In the genomic region with DNA sequence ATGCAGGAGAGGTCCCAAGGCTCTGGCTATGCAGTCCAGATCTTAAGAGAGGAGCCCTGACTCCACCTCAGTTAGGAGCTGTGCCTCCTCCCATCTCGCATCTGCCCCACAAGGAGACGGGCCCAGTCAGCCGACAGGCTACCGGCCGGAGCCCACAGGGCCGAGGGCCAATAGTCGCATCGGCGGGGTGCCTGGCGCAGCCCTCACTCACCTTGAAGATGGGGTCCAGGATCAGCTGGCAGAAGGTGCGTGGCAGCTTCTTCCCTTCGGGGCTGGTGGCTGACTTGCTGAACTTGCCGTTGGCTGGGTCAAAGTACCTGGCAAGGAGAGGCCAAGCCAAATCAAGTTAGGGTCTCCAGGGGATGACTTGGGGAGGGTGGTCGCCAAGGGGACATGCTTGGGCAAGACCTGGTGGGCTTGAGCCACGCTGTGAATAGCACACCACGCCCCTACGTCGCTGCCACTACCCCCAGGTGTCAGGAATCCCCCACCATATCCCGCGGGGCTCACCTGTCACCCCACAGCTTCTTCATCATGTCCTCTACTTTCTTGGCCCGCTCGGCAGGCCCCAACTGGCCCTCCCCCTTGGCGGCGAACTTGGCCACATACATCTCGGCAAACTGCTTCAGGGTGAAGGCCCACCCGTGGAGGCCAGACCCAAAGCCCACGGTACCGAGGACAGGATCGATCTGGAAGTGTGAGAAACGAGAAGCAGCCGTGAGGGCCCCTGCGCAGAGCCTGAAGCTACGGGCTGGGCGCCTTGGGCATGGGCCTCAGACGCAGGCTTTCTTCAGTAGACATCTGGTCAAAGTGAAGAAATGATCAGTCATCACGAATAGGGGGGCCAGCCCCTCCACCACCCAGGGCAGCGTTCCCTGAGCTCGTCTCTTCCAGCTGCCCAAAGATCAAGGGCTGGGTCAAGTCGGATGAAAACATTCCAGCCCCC, we compare ENCODE assay signal across 1 cellular context.
A peak's percentile ranks its signal among the peaks of the same experiment; 100 is the strongest.
TF ChIP-seq lines count a peak whose summit lies in the region.

No MANE protein-coding gene starts in this region.

TF ChIP-seq in HepG2, 621 proteins besides CTCF, POLR2A, EP300 and RAD21:
- peak; percentile 80 for TF ChIP-seq AGO2 (optimal IDR thresholded peaks at IDR 0.05; ENCODE audit: low read depth, low read length)
- TF ChIP-seq DNMT1 (CRISPR knock-in tag; IDR thresholded peaks at IDR 0.05): no peak
- no peak for TF ChIP-seq FOXO1 (CRISPR knock-in tag; IDR thresholded peaks at IDR 0.05)
- TF ChIP-seq, protein P1, sequence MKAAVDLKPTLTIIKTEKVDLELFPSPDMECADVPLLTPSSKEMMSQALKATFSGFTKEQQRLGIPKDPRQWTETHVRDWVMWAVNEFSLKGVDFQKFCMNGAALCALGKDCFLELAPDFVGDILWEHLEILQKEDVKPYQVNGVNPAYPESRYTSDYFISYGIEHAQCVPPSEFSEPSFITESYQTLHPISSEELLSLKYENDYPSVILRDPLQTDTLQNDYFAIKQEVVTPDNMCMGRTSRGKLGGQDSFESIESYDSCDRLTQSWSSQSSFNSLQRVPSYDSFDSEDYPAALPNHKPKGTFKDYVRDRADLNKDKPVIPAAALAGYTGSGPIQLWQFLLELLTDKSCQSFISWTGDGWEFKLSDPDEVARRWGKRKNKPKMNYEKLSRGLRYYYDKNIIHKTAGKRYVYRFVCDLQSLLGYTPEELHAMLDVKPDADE (CRISPR knock-in tag; IDR thresholded peaks at IDR 0.05): no peak
- TF ChIP-seq, protein P2, sequence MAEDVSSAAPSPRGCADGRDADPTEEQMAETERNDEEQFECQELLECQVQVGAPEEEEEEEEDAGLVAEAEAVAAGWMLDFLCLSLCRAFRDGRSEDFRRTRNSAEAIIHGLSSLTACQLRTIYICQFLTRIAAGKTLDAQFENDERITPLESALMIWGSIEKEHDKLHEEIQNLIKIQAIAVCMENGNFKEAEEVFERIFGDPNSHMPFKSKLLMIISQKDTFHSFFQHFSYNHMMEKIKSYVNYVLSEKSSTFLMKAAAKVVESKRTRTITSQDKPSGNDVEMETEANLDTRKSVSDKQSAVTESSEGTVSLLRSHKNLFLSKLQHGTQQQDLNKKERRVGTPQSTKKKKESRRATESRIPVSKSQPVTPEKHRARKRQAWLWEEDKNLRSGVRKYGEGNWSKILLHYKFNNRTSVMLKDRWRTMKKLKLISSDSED (CRISPR knock-in tag; IDR thresholded peaks at IDR 0.05): no peak
- no peak for TF ChIP-seq KDM5A (IDR thresholded peaks at IDR 0.05; ENCODE audit: borderline replicate concordance, low read length)
- TF ChIP-seq RBFOX2 (IDR thresholded peaks at IDR 0.05; ENCODE audit: low read depth, low read length): peak; percentile 25
- TF ChIP-seq HES4 (CRISPR knock-in tag; IDR thresholded peaks at IDR 0.05; ENCODE audit: borderline replicate concordance): 0 out of 2 replicates have a peak, but pooled peaks have one; percentile 22
- 0 out of 2 replicates have a peak, but pooled peaks have one; percentile 46 for TF ChIP-seq HNRNPL (IDR thresholded peaks at IDR 0.05; ENCODE audit: low read depth, low read length)
- TF ChIP-seq, protein P3, sequence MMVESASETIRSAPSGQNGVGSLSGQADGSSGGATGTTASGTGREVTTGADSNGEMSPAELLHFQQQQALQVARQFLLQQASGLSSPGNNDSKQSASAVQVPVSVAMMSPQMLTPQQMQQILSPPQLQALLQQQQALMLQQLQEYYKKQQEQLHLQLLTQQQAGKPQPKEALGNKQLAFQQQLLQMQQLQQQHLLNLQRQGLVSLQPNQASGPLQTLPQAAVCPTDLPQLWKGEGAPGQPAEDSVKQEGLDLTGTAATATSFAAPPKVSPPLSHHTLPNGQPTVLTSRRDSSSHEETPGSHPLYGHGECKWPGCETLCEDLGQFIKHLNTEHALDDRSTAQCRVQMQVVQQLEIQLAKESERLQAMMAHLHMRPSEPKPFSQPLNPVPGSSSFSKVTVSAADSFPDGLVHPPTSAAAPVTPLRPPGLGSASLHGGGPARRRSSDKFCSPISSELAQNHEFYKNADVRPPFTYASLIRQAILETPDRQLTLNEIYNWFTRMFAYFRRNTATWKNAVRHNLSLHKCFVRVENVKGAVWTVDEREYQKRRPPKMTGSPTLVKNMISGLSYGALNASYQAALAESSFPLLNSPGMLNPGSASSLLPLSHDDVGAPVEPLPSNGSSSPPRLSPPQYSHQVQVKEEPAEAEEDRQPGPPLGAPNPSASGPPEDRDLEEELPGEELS (CRISPR knock-in tag; IDR thresholded peaks at IDR 0.05): no peak
- no peak for TF ChIP-seq ZNF546 (CRISPR knock-in tag; conservative IDR thresholded peaks at IDR 0.05)
- TF ChIP-seq NRL (CRISPR knock-in tag; IDR thresholded peaks at IDR 0.05; ENCODE audit: borderline replicate concordance): peak; percentile 16; the same call in 1 of the 2 replicates
- TF ChIP-seq, protein P4, sequence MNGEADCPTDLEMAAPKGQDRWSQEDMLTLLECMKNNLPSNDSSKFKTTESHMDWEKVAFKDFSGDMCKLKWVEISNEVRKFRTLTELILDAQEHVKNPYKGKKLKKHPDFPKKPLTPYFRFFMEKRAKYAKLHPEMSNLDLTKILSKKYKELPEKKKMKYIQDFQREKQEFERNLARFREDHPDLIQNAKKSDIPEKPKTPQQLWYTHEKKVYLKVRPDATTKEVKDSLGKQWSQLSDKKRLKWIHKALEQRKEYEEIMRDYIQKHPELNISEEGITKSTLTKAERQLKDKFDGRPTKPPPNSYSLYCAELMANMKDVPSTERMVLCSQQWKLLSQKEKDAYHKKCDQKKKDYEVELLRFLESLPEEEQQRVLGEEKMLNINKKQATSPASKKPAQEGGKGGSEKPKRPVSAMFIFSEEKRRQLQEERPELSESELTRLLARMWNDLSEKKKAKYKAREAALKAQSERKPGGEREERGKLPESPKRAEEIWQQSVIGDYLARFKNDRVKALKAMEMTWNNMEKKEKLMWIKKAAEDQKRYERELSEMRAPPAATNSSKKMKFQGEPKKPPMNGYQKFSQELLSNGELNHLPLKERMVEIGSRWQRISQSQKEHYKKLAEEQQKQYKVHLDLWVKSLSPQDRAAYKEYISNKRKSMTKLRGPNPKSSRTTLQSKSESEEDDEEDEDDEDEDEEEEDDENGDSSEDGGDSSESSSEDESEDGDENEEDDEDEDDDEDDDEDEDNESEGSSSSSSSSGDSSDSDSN (CRISPR knock-in tag; IDR thresholded peaks at IDR 0.05): 0 out of 2 replicates have a peak, but pooled peaks have one; percentile 3
- TF ChIP-seq, protein P5, sequence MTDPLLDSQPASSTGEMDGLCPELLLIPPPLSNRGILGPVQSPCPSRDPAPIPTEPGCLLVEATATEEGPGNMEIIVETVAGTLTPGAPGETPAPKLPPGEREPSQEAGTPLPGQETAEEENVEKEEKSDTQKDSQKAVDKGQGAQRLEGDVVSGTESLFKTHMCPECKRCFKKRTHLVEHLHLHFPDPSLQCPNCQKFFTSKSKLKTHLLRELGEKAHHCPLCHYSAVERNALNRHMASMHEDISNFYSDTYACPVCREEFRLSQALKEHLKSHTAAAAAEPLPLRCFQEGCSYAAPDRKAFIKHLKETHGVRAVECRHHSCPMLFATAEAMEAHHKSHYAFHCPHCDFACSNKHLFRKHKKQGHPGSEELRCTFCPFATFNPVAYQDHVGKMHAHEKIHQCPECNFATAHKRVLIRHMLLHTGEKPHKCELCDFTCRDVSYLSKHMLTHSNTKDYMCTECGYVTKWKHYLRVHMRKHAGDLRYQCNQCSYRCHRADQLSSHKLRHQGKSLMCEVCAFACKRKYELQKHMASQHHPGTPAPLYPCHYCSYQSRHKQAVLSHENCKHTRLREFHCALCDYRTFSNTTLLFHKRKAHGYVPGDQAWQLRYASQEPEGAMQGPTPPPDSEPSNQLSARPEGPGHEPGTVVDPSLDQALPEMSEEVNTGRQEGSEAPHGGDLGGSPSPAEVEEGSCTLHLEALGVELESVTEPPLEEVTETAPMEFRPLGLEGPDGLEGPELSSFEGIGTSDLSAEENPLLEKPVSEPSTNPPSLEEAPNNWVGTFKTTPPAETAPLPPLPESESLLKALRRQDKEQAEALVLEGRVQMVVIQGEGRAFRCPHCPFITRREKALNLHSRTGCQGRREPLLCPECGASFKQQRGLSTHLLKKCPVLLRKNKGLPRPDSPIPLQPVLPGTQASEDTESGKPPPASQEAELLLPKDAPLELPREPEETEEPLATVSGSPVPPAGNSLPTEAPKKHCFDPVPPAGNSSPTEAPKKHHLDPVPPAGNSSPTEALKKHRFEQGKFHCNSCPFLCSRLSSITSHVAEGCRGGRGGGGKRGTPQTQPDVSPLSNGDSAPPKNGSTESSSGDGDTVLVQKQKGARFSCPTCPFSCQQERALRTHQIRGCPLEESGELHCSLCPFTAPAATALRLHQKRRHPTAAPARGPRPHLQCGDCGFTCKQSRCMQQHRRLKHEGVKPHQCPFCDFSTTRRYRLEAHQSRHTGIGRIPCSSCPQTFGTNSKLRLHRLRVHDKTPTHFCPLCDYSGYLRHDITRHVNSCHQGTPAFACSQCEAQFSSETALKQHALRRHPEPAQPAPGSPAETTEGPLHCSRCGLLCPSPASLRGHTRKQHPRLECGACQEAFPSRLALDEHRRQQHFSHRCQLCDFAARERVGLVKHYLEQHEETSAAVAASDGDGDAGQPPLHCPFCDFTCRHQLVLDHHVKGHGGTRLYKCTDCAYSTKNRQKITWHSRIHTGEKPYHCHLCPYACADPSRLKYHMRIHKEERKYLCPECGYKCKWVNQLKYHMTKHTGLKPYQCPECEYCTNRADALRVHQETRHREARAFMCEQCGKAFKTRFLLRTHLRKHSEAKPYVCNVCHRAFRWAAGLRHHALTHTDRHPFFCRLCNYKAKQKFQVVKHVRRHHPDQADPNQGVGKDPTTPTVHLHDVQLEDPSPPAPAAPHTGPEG (CRISPR knock-in tag; IDR thresholded peaks at IDR 0.05): 0 out of 2 replicates have a peak, but pooled peaks have one; percentile 2
- TF ChIP-seq, protein P6, sequence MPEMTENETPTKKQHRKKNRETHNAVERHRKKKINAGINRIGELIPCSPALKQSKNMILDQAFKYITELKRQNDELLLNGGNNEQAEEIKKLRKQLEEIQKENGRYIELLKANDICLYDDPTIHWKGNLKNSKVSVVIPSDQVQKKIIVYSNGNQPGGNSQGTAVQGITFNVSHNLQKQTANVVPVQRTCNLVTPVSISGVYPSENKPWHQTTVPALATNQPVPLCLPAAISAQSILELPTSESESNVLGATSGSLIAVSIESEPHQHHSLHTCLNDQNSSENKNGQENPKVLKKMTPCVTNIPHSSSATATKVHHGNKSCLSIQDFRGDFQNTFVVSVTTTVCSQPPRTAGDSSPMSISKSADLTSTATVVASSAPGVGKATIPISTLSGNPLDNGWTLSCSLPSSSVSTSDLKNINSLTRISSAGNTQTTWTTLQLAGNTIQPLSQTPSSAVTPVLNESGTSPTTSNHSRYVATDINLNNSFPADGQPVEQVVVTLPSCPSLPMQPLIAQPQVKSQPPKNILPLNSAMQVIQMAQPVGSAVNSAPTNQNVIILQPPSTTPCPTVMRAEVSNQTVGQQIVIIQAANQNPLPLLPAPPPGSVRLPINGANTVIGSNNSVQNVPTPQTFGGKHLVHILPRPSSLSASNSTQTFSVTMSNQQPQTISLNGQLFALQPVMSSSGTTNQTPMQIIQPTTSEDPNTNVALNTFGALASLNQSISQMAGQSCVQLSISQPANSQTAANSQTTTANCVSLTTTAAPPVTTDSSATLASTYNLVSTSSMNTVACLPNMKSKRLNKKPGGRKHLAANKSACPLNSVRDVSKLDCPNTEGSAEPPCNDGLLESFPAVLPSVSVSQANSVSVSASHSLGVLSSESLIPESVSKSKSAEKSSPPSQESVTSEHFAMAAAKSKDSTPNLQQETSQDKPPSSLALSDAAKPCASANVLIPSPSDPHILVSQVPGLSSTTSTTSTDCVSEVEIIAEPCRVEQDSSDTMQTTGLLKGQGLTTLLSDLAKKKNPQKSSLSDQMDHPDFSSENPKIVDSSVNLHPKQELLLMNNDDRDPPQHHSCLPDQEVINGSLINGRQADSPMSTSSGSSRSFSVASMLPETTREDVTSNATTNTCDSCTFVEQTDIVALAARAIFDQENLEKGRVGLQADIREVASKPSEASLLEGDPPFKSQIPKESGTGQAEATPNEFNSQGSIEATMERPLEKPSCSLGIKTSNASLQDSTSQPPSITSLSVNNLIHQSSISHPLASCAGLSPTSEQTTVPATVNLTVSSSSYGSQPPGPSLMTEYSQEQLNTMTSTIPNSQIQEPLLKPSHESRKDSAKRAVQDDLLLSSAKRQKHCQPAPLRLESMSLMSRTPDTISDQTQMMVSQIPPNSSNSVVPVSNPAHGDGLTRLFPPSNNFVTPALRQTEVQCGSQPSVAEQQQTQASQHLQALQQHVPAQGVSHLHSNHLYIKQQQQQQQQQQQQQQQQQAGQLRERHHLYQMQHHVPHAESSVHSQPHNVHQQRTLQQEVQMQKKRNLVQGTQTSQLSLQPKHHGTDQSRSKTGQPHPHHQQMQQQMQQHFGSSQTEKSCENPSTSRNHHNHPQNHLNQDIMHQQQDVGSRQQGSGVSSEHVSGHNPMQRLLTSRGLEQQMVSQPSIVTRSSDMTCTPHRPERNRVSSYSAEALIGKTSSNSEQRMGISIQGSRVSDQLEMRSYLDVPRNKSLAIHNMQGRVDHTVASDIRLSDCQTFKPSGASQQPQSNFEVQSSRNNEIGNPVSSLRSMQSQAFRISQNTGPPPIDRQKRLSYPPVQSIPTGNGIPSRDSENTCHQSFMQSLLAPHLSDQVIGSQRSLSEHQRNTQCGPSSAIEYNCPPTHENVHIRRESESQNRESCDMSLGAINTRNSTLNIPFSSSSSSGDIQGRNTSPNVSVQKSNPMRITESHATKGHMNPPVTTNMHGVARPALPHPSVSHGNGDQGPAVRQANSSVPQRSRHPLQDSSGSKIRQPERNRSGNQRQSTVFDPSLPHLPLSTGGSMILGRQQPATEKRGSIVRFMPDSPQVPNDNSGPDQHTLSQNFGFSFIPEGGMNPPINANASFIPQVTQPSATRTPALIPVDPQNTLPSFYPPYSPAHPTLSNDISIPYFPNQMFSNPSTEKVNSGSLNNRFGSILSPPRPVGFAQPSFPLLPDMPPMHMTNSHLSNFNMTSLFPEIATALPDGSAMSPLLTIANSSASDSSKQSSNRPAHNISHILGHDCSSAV (CRISPR knock-in tag; IDR thresholded peaks at IDR 0.05; ENCODE audit: borderline replicate concordance): no peak
